In the genomic region with DNA sequence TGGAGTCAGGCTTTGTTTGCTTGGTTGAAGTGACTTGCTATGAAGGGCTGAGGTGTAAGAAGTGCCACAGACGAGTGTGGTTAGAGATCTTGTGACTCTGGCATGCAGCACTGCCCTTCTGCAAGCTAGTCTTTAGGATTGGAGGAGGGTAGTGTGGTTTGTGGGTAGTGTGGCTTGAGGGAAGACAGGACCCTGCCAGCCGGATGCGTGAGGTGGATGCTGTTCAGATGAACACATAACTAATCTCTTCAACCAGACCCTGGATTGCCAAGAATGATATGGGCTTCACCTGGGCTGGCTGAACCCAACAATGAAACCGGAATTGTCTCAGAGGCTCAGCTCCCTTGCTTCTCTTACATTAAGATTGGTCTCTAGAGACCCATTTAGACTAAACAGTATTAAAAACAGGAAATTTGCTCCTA, we compare ENCODE assay signal across 8 cellular contexts. TPM values are rescaled to one million over a fixed set of nuclear protein-coding genes. Genes with fewer than 3 reads are reported as not detected.
DNase-seq lines count a peak whose midpoint lies in the region; ATAC-seq lines count a peak whose summit lies in the region.

No MANE protein-coding gene starts in this region.

- peak; percentile 48 for ATAC-seq in HG02798 (IDR thresholded peaks at IDR 0.05; ENCODE audit: poor library complexity, unreplicated experiment)

- peak; percentile 14 for DNase-seq in EH (ENCODE audit: low read depth)
- DNase-seq in SW480 (ENCODE audit: low spot score), result peak; percentile 52
- DNase-seq in dermis blood vessel endothelial cell, result peak; percentile 93
- DNase-seq in stimulated activated CD8-positive, alpha-beta memory T cell treated with anti-CD3 and anti-CD28 coated beads, Interleukin-2, amount 100 ng/mL, for 1 hour (ENCODE audit: low read depth in 2 of 2), result peak; percentile 5 to 14
- no peak for DNase-seq in midbrain (lab: John Stamatoyannopoulos, UW)
- DNase-seq in DMS153 treated with DMSO at 0.1 percent for 48 hours (lab: John Stamatoyannopoulos, UW; ENCODE audit: unreplicated experiment), result no peak
- no peak for DNase-seq in NCI-H774 (lab: John Stamatoyannopoulos, UW)

RNA-seq across cellular contexts. Expression of a gene that starts 32.7 kb away (rescaled TPM):
- 23.0 and 35.4 TPM in 2 replicates for total RNA-seq in dermis blood vessel endothelial cell

RNA-seq across cellular contexts. Expression of a gene that starts 59.5 kb away (rescaled TPM):
- total RNA-seq in dermis blood vessel endothelial cell, result 32.0 and 52.4 TPM in 2 replicates

RNA-seq across cellular contexts. Expression of a gene that starts 59.5 kb away (rescaled TPM):
- total RNA-seq in dermis blood vessel endothelial cell, result 32.8 and 36.3 TPM in 2 replicates

Comparison
In these comparisons a context has a peak if more than half of its experiments do, and no peak if none do; other contexts are left out.
1. DNase-seq: peak in EH (single experiment), SW480 (single experiment), dermis blood vessel endothelial cell (single experiment) and stimulated activated CD8-positive, alpha-beta memory T cell treated with anti-CD3 and anti-CD28 coated beads, Interleukin-2, amount 100 ng/mL, for 1 hour (2 of 2); none in midbrain (single experiment), DMS153 treated with DMSO at 0.1 percent for 48 hours (single experiment) and NCI-H774 (single experiment).